In genomic region chr15:42691770-42692169, GRCh38 we compare ENCODE assay signal across 15 cellular contexts. TPM values are rescaled to one million over a fixed set of nuclear protein-coding genes. Genes with fewer than 3 reads are reported as not detected.
DNase-seq lines count a peak whose midpoint lies in the region; ATAC-seq lines count a peak whose summit lies in the region.
"Had no signal": no experiment of that assay in that cellular context is flagged by ENCODE, and none has a peak within 500 bp of the region (broad histone marks: within the 10 kb centered on the region; RNA-seq: fewer than 3 reads in every experiment).

No MANE protein-coding gene starts in this region.

- peaks cover 14% of the 10 kb centered on the region for H3K4me1 Mint-ChIP-seq in T-helper 2 cell treated with Interferon-gamma antibody and Interleukin-4, amounts not matched to agents 5 μg/mL and 100 μg/mL, for 36 hours (ENCODE audit: low read depth)
- peaks cover 16% of the 10 kb centered on the region in 2 donors for H3K4me1 Mint-ChIP-seq in natural killer cell treated with Interleukin-12 subunit alpha and Interleukin-12 subunit beta and Interleukin-15 and Interleukin-18, amount 100 ng/mL, for 72 hours (ENCODE audit: low read depth in 2 of 2)
- H3K4me1 Mint-ChIP-seq: CD14-positive monocyte had no signal

- H3K9me3 Mint-ChIP-seq in T-helper 2 cell treated with Interferon-gamma antibody and Interleukin-4, amounts not matched to agents 5 μg/mL and 100 μg/mL, for 36 hours = no peaks in the 10 kb centered on the region
- H3K9me3 Mint-ChIP-seq in natural killer cell treated with Interleukin-12 subunit alpha and Interleukin-12 subunit beta and Interleukin-15 and Interleukin-18, amount 100 ng/mL, for 72 hours = no peaks in the 10 kb centered on the region
- H3K9me3 Mint-ChIP-seq: CD14-positive monocyte had no signal

- H3K4me3 Mint-ChIP-seq in T-helper 2 cell treated with Interferon-gamma antibody and Interleukin-4, amounts not matched to agents 5 μg/mL and 100 μg/mL, for 36 hours = no peak overlapping the region
- H3K4me3 Mint-ChIP-seq in natural killer cell treated with Interleukin-12 subunit alpha and Interleukin-12 subunit beta and Interleukin-15 and Interleukin-18, amount 100 ng/mL, for 72 hours = peak overlapping the region; percentile 24
- H3K4me3 Mint-ChIP-seq: CD14-positive monocyte had no signal

- H3K27me3 Mint-ChIP-seq in T-helper 2 cell treated with Interferon-gamma antibody and Interleukin-4, amounts not matched to agents 5 μg/mL and 100 μg/mL, for 36 hours (ENCODE audit: low read depth) = no peaks in the 10 kb centered on the region
- no peaks in the 10 kb centered on the region for H3K27me3 Mint-ChIP-seq in natural killer cell treated with Interleukin-12 subunit alpha and Interleukin-12 subunit beta and Interleukin-15 and Interleukin-18, amount 100 ng/mL, for 72 hours

- no peak for DNase-seq in T-helper 2 cell treated with Interferon-gamma antibody and Interleukin-4, amounts not matched to agents 5 μg/mL and 100 μg/mL, for 36 hours (ENCODE audit: low spot score)
- no peak for DNase-seq in T-helper 2 cell
- DNase-seq in D341Med (ENCODE audit: low spot score) = peak; percentile 8
- peak; percentile 57 for DNase-seq in cerebellar cortex (ENCODE audit: low spot score)
- DNase-seq in natural killer cell treated with Interleukin-12 subunit alpha and Interleukin-12 subunit beta and Interleukin-15 and Interleukin-18, amount 100 ng/mL, for 72 hours (ENCODE audit: low spot score) = no peak
- DNase-seq in SW480 (ENCODE audit: low spot score) = no peak
- DNase-seq in NCI-H345 (lab: John Stamatoyannopoulos, UW) = no peak
- DNase-seq in AG08395 (ENCODE audit: low spot score) = no peak
- DNase-seq: GDM1, GM23248, NCI-H1105 treated with DMSO at 0.1 percent for 48 hours, NCI-H1694, NCI-H2081 treated with DMSO at 0.1 percent for 48 hours, Peyer's patch had no signal

- no peak for ATAC-seq in natural killer cell treated with Interleukin-12 subunit alpha and Interleukin-12 subunit beta and Interleukin-15 and Interleukin-18, amount 100 ng/mL, for 72 hours

- peaks cover 8% of the 10 kb centered on the region for H3K36me3 Mint-ChIP-seq in T-helper 2 cell treated with Interferon-gamma antibody and Interleukin-4, amounts not matched to agents 5 μg/mL and 100 μg/mL, for 36 hours (ENCODE audit: low read depth)
- peaks cover 7% of the 10 kb centered on the region for H3K36me3 Mint-ChIP-seq in natural killer cell treated with Interleukin-12 subunit alpha and Interleukin-12 subunit beta and Interleukin-15 and Interleukin-18, amount 100 ng/mL, for 72 hours
- H3K36me3 Mint-ChIP-seq: CD14-positive monocyte had no signal

- peak overlapping the region; percentile 74 for H3K27ac Mint-ChIP-seq in T-helper 2 cell treated with Interferon-gamma antibody and Interleukin-4, amounts not matched to agents 5 μg/mL and 100 μg/mL, for 36 hours
- H3K27ac Mint-ChIP-seq in natural killer cell treated with Interleukin-12 subunit alpha and Interleukin-12 subunit beta and Interleukin-15 and Interleukin-18, amount 100 ng/mL, for 72 hours = peak overlapping the region; percentile 45 to 48

RNA-seq across cellular contexts. Expression of gene CDAN1, which starts 45.2 kb away (rescaled TPM):
- 10 to 100 TPM; 14.9 to 30.5 TPM for total RNA-seq in natural killer cell treated with Interleukin-12 subunit alpha and Interleukin-12 subunit beta and Interleukin-15 and Interleukin-18, amount 100 ng/mL, for 72 hours

Comparison
In these comparisons a context has a peak if more than half of its experiments do, and no peak if none do; other contexts are left out.
1. DNase-seq: peak in D341Med (single experiment) and cerebellar cortex (single experiment); none in T-helper 2 cell treated with Interferon-gamma antibody and Interleukin-4, amounts not matched to agents 5 μg/mL and 100 μg/mL, for 36 hours (single experiment), T-helper 2 cell (0 of 5), natural killer cell treated with Interleukin-12 subunit alpha and Interleukin-12 subunit beta and Interleukin-15 and Interleukin-18, amount 100 ng/mL, for 72 hours (single experiment), SW480 (single experiment), NCI-H345 (single experiment) and AG08395 (single experiment).